Comparison of ENCODE assay signal across 1 cellular context in genomic region chr5:118657576-118657975, GRCh38.
TF ChIP-seq lines count a peak whose summit lies in the region.

No MANE protein-coding gene starts in this region.

TF ChIP-seq in HepG2, 621 proteins besides CTCF, POLR2A, EP300 and RAD21 (continued from another document):
- no peak for TF ChIP-seq PRDM15 (CRISPR knock-in tag; IDR thresholded peaks at IDR 0.05)
